18 cellular contexts compared by ENCODE assay signal in the genomic region with DNA sequence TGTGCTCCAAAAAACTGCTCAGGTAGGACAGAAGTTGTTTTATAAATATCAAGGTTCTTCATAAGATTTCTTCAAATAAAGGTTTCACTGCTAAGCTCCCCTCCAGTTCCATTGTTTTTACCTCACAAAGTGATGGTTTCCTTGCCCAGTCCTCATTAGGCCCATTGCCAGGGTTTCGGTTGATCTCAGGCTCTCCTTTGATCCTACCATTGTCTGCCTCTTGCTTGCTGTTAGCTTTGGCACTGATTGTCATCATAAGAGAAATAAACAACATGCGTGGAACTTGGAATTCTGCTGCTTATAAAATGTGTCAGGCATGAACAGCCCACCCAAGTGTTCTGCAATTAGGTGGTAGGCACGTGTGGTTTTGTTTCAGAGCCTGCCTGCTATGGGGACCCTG.
DNase-seq lines count a peak whose midpoint lies in the region; ATAC-seq and TF ChIP-seq lines count a peak whose summit lies in the region.
"Had no signal": no experiment of that assay in that cellular context is flagged by ENCODE, and none has a peak within 500 bp of the region (broad histone marks: within the 10 kb centered on the region; RNA-seq: fewer than 3 reads in every experiment).

No MANE protein-coding gene starts in this region.

- in situ Hi-C loops in transverse colon (cut with MboI; ENCODE audit: low pct_ligation_motif_present in 1 of 4, low pct_unique_long_range_greater_than_20kb in 1 of 4, low sequenced_read_pairs in 3 of 4) = no loop called here

- ATAC-seq in GM21737 (IDR thresholded peaks at IDR 0.05; ENCODE audit: unreplicated experiment) (no peak), HG02588 (IDR thresholded peaks at IDR 0.05; ENCODE audit: unreplicated experiment) (no peak)
- ATAC-seq: HepG2 had no signal

- TF ChIP-seq CTCF in HEK293 (tag by site-specific recombination; IDR thresholded peaks at IDR 0.05) = no peak
- TF ChIP-seq CTCF in brain (conservative IDR thresholded peaks at IDR 0.05) = no peak
- no peak for TF ChIP-seq CTCF in transverse colon (IDR thresholded peaks at IDR 0.05)

- peaks cover 3% of the 10 kb centered on the region for H3K27me3 Mint-ChIP-seq in brain

- H3K4me1 ChIP-seq in BLaER1 treated with 17β-estradiol and CSF1 and Interleukin-3, amounts not matched to agents 10 nM and 100 nM = peaks cover 20 to 53% (median 43%) of the 10 kb centered on the region in 10 experiments
- H3K4me1 ChIP-seq in HEK293 (ENCODE audit: control insufficient read depth, insufficient read depth, low read length) (peaks cover 12% of the 10 kb centered on the region; the same call in 1 of the 2 replicates), transverse colon (no peaks in the 10 kb centered on the region)

- no peak overlapping the region for H3K9ac ChIP-seq in BLaER1 treated with 17β-estradiol and CSF1 and Interleukin-3, amounts not matched to agents 10 nM and 100 nM
- H3K9ac ChIP-seq: KMS-11 had no signal

- POLR2A ChIA-PET in HEK293 (lab: Yijun Ruan, JAX) = no interaction called here

- H3K4me2 ChIP-seq in BLaER1 treated with 17β-estradiol and CSF1 and Interleukin-3, amounts not matched to agents 10 nM and 100 nM = peak overlapping the region in 8 of 11 experiments; percentile 0 to 84 (median 65); a peak in 11 of 22 replicates
- H3K4me2 ChIP-seq: KMS-11 had no signal

- H3K9me3 Mint-ChIP-seq in brain = no peaks in the 10 kb centered on the region

- no peak for TF ChIP-seq EP300 in transverse colon (IDR thresholded peaks at IDR 0.05; ENCODE audit: low read depth)

- H3K4me3 Mint-ChIP-seq in brain = peak overlapping the region in 1 of 5 experiments; percentile 18

- WGBS in transverse colon (ENCODE audit: low coverage in 1 of 2), 2 donors = 45% methylated on average over 3 of the region's 3 CpGs; no CpG with 5 or more reads in 1 of the 2 donors

- peaks cover 54% of the 10 kb centered on the region for H3K4me1 Mint-ChIP-seq in brain

- no peaks in the 10 kb centered on the region for H3K36me3 ChIP-seq in BLaER1 treated with 17β-estradiol and CSF1 and Interleukin-3, amounts not matched to agents 10 nM and 100 nM
- no peaks in the 10 kb centered on the region for H3K36me3 ChIP-seq in HEK293 (ENCODE audit: control insufficient read depth in 2 of 2, insufficient read depth in 1 of 2, low read length in 2 of 2)
- no peaks in the 10 kb centered on the region for H3K36me3 ChIP-seq in transverse colon

- no peak for TF ChIP-seq POLR2A in transverse colon (IDR thresholded peaks at IDR 0.05)

- H4K20me1 ChIP-seq in BLaER1 treated with 17β-estradiol and CSF1 and Interleukin-3, amounts not matched to agents 10 nM and 100 nM = no peaks in the 10 kb centered on the region

- H3K36me3 Mint-ChIP-seq in brain = no peaks in the 10 kb centered on the region

- H3K4me3 ChIP-seq in BLaER1 treated with 17β-estradiol and CSF1 and Interleukin-3, amounts not matched to agents 10 nM and 100 nM = no peak overlapping the region
- H3K4me3 ChIP-seq in HEK293 (ENCODE audit: low read depth, low read length) (no peak overlapping the region), transverse colon (no peak overlapping the region)

- H3K27ac ChIP-seq in BLaER1 treated with 17β-estradiol and CSF1 and Interleukin-3, amounts not matched to agents 10 nM and 100 nM = peak overlapping the region in 2 of 11 experiments; percentile 60 to 63; a peak in 2 of 22 replicates
- H3K27ac ChIP-seq in HEK293 (ENCODE audit: extremely low read depth, low read depth, low read length) = no peak overlapping the region
- no peak overlapping the region for H3K27ac ChIP-seq in transverse colon
- H3K27ac ChIP-seq: KMS-11 had no signal

- no peaks in the 10 kb centered on the region for H3K9me3 ChIP-seq in BLaER1 treated with 17β-estradiol and CSF1 and Interleukin-3, amounts not matched to agents 10 nM and 100 nM (replicated peaks in 1 of 11)
- no peaks in the 10 kb centered on the region for H3K9me3 ChIP-seq in HEK293 (ENCODE audit: control insufficient read depth, insufficient read depth, low read depth, low read length)
- H3K9me3 ChIP-seq in transverse colon = no peaks in the 10 kb centered on the region

- CTCF ChIA-PET in HEK293 (lab: Yijun Ruan, JAX) = no interaction called here

- DNase-seq in NCI-H446 (lab: John Stamatoyannopoulos, UW) = peak; percentile 67 to 81
- DNase-seq in transverse colon = no peak
- DNase-seq: Calu3, DMS53, GOT3, NCI-H1048, NCI-H1694 treated with DMSO at 0.1 percent for 48 hours, NCI-H2171 treated with DMSO at 0.1 percent for 48 hours, NCI-H510A treated with DMSO at 0.1 percent for 48 hours, OCI-M1, SHP77 treated with DMSO at 0.1 percent for 48 hours had no signal

- peak overlapping the region in 4 of 5 experiments; percentile 54 to 69 (median 63) for H3K27ac Mint-ChIP-seq in brain

- intact Hi-C loops in transverse colon (cut with DNase I; ENCODE audit: low total_unique reads) = no loop called here

- H3K27me3 ChIP-seq in BLaER1 treated with 17β-estradiol and CSF1 and Interleukin-3, amounts not matched to agents 10 nM and 100 nM = no peaks in the 10 kb centered on the region
- no peaks in the 10 kb centered on the region for H3K27me3 ChIP-seq in transverse colon

TF ChIP-seq in HEK293, 187 proteins besides CTCF, POLR2A, EP300 and RAD21:
- no peak for TF ChIP-seq ZNF266 (tag by site-specific recombination; IDR thresholded peaks at IDR 0.05; ENCODE audit: low read depth)
- no peak for TF ChIP-seq PATZ1 (tag by site-specific recombination; IDR thresholded peaks at IDR 0.05)
- peak; percentile 77 for TF ChIP-seq GLIS1 (tag by site-specific recombination; IDR thresholded peaks at IDR 0.05)
